ENCODE assay signal across 16 cellular contexts in genomic region chr9:106886111-106887046, GRCh38. TPM values are rescaled to one million over a fixed set of nuclear protein-coding genes. Genes with fewer than 3 reads are reported as not detected.
DNase-seq lines count a peak whose midpoint lies in the region; ATAC-seq, FAIRE-seq and TF ChIP-seq lines count a peak whose summit lies in the region.
"Had no signal": no experiment of that assay in that cellular context is flagged by ENCODE, and none has a peak within 500 bp of the region (broad histone marks: within the 10 kb centered on the region; RNA-seq: fewer than 3 reads in every experiment).

No MANE protein-coding gene starts in this region.

- H3K27me3 ChIP-seq in mammary epithelial cell (ENCODE audit: insufficient read depth, low read length), result no peaks in the 10 kb centered on the region
- no peaks in the 10 kb centered on the region for H3K27me3 ChIP-seq in small intestine (ENCODE audit: control insufficient read depth in 2 of 2, insufficient read depth in 2 of 2, low read length in 2 of 2)
- no peaks in the 10 kb centered on the region for H3K27me3 ChIP-seq in testis
- no peaks in the 10 kb centered on the region for H3K27me3 ChIP-seq in Peyer's patch
- H3K27me3 ChIP-seq: right lobe of liver had no signal

- DNase-seq in KBM-7, result peak; percentile 3
- DNase-seq in mammary epithelial cell, result peak; percentile 89
- no peak for DNase-seq in left lobe of liver (ENCODE audit: low spot score)
- peak; percentile 19 for DNase-seq in small intestine
- DNase-seq in testis, result no peak
- DNase-seq in Peyer's patch, result no peak
- DNase-seq: activated CD4-positive, CD25-positive, alpha-beta regulatory T cell treated with anti-CD3 and anti-CD28 coated beads, Interleukin-2, amount 50 U/mL, for 72 hours; activated effector memory CD4-positive, alpha-beta T cell treated with Interleukin-2 at 50 U/mL for 16 hours; endodermal cell; nucleus accumbens; right lobe of liver; SHP77 treated with DMSO at 0.1 percent for 48 hours; stimulated activated CD4-positive, alpha-beta T cell treated with anti-CD3 and anti-CD28 coated beads, Interleukin-2, amount 100 ng/mL, for 24 hours; T-helper 2 cell had no signal

- ATAC-seq in left lobe of liver, result peak; percentile 20
- ATAC-seq in HG03432 (IDR thresholded peaks at IDR 0.05; ENCODE audit: unreplicated experiment), result no peak
- ATAC-seq in GM19395 (IDR thresholded peaks at IDR 0.05; ENCODE audit: unreplicated experiment), result no peak

- in situ Hi-C loops in KBM-7 (cut with MboI; ENCODE audit: low pct_unique_long_range_greater_than_20kb, low sequenced_read_pairs), result no loop called here
- in situ Hi-C loops in mammary epithelial cell (cut with MboI; ENCODE audit: low sequenced_read_pairs in 2 of 2), result no loop called here

- H3K4me2 ChIP-seq in mammary epithelial cell (ENCODE audit: insufficient read depth, low read depth, low read length), result peak overlapping the region; percentile 63

- FAIRE-seq in small intestine (lab: Jason Lieb, UNC), result no peak

- intact Hi-C loops in mammary epithelial cell (cut with micrococcal nuclease) (loop anchor here (2.0 kb wide), 1 partner anchor 26 kb away; no protein-coding TSS in a partner anchor), testis (cut with DNase I; ENCODE audit: low total_unique reads) (no loop called here)

- TF ChIP-seq CTCF in mammary epithelial cell (conservative IDR thresholded peaks at IDR 0.05 in 1 of 2, IDR thresholded peaks at IDR 0.05 in 1 of 2; ENCODE audit: extremely low read depth in 1 of 2, insufficient read depth in 1 of 2, low read depth in 1 of 2, low read length in 2 of 2) (peak in 1 of 2 donors; percentile 12), testis (IDR thresholded peaks at IDR 0.05) (no peak), Peyer's patch (IDR thresholded peaks at IDR 0.05) (no peak)

- no peak overlapping the region for H2AFZ ChIP-seq in mammary epithelial cell (ENCODE audit: low read depth, low read length)

- H3K36me3 ChIP-seq in mammary epithelial cell (ENCODE audit: insufficient read depth, low read length), result no peaks in the 10 kb centered on the region
- no peaks in the 10 kb centered on the region for H3K36me3 ChIP-seq in small intestine (ENCODE audit: control insufficient read depth in 2 of 2, insufficient read depth in 2 of 2, low read length in 2 of 2)
- no peaks in the 10 kb centered on the region for H3K36me3 ChIP-seq in testis (ENCODE audit: low read depth, missing control alignments)
- H3K36me3 ChIP-seq in Peyer's patch, result no peaks in the 10 kb centered on the region
- H3K36me3 ChIP-seq: right lobe of liver had no signal

- peaks cover 87% of the 10 kb centered on the region for H3K79me2 ChIP-seq in mammary epithelial cell (ENCODE audit: insufficient read depth, low read length)

- CTCF ChIA-PET in mammary epithelial cell (lab: Charles Lee; ENCODE audit: low non-redundant PET), result interaction anchor here (0.6 kb wide), 1 partner anchor 1146 kb away, joined by 3 read pairs; no protein-coding TSS in a partner anchor

- WGBS in mammary epithelial cell (ENCODE audit: low coverage, missing lambda C conversion rate), result 17% methylated on average over 6 of the region's 6 CpGs
- 74 to 84% (median 75%) methylated on average over 6 of the region's 6 CpGs for WGBS in small intestine, 3 donors
- WGBS in testis, 2 donors, result 93 to 95% methylated on average over 6 of the region's 6 CpGs

- BruUV-seq in mammary epithelial cell (replicated peaks; lab: Mats Ljungman, UMichigan), result no TSS peak

- peak overlapping the region; percentile 25 for H3K9ac ChIP-seq in mammary epithelial cell (ENCODE audit: insufficient read depth, low read length)

- H3K4me3 ChIP-seq in mammary epithelial cell (replicated peaks in 1 of 3; ENCODE audit: insufficient read depth in 1 of 3, low read depth in 2 of 3, low read length in 3 of 3), result peak overlapping the region in 1 of 3 experiments; percentile 22
- H3K4me3 ChIP-seq in small intestine (ENCODE audit: low read depth in 1 of 2, low read length in 2 of 2), result no peak overlapping the region
- H3K4me3 ChIP-seq in testis, result no peak overlapping the region
- no peak overlapping the region for H3K4me3 ChIP-seq in Peyer's patch
- H3K4me3 ChIP-seq: right lobe of liver had no signal

- H4K20me1 ChIP-seq in mammary epithelial cell (ENCODE audit: insufficient read depth, low read length), result no peaks in the 10 kb centered on the region

- H3K4me1 ChIP-seq in mammary epithelial cell (ENCODE audit: insufficient read depth, low read length) (peaks cover 79% of the 10 kb centered on the region), small intestine (ENCODE audit: control insufficient read depth in 2 of 2, insufficient read depth in 1 of 2, low read depth in 1 of 2, low read length in 1 of 2) (peaks cover 0 to 6% of the 10 kb centered on the region in 2 donors), testis (no peaks in the 10 kb centered on the region), Peyer's patch (peaks cover 0 to 31% (median 0%) of the 10 kb centered on the region in 4 donors)

- H3K9me3 ChIP-seq in mammary epithelial cell (replicated peaks; ENCODE audit: insufficient read depth, low read length) (no peaks in the 10 kb centered on the region), small intestine (ENCODE audit: control insufficient read depth, low read depth) (no peaks in the 10 kb centered on the region), testis (no peaks in the 10 kb centered on the region), Peyer's patch (no peaks in the 10 kb centered on the region)
- H3K9me3 ChIP-seq: right lobe of liver had no signal

- H3K27ac ChIP-seq in mammary epithelial cell (ENCODE audit: insufficient read depth, low read depth, low read length) (peak overlapping the region; percentile 90), small intestine (ENCODE audit: low read depth in 1 of 2, low read length in 1 of 2) (no peak overlapping the region), testis (no peak overlapping the region), Peyer's patch (no peak overlapping the region)
- H3K27ac ChIP-seq: right lobe of liver had no signal

- TF ChIP-seq POLR2A in testis (IDR thresholded peaks at IDR 0.05) (no peak), Peyer's patch (IDR thresholded peaks at IDR 0.05) (no peak)

- dilution Hi-C loops in mammary epithelial cell (cut with HindIII; ENCODE audit: low sequenced_read_pairs), result no loop called here

RNA-seq across cellular contexts. Expression of gene ZNF462, which starts 23.4 kb away (rescaled TPM):
- total RNA-seq in mammary epithelial cell (10 to 100 TPM; 28.0 to 43.9 TPM), left lobe of liver (2.2 TPM), testis (10 to 100 TPM; 53.2 to 61.6 TPM), Peyer's patch (10 to 100 TPM; 16.1 to 39.6 (median 25.5) TPM)
- polyA plus RNA-seq in mammary epithelial cell (9.1 TPM), small intestine (1 to 10 TPM in 2 of 3 donors, under 1 TPM in 1; 0.54 to 4.5 (median 2.0) TPM), testis (ENCODE audit: insufficient read depth, low read depth, low replicate concordance) (31.5 TPM)
- 178 TPM for polyA minus RNA-seq in mammary epithelial cell

Comparison
In these comparisons a context has a peak if more than half of its experiments do, and no peak if none do; other contexts are left out.
1. DNase-seq: peak in KBM-7 (single experiment), mammary epithelial cell (single experiment) and small intestine (single experiment); none in left lobe of liver (single experiment), testis (single experiment) and Peyer's patch (0 of 3).